Comparison of ENCODE assay signal across 8 cellular contexts in the genomic region with DNA sequence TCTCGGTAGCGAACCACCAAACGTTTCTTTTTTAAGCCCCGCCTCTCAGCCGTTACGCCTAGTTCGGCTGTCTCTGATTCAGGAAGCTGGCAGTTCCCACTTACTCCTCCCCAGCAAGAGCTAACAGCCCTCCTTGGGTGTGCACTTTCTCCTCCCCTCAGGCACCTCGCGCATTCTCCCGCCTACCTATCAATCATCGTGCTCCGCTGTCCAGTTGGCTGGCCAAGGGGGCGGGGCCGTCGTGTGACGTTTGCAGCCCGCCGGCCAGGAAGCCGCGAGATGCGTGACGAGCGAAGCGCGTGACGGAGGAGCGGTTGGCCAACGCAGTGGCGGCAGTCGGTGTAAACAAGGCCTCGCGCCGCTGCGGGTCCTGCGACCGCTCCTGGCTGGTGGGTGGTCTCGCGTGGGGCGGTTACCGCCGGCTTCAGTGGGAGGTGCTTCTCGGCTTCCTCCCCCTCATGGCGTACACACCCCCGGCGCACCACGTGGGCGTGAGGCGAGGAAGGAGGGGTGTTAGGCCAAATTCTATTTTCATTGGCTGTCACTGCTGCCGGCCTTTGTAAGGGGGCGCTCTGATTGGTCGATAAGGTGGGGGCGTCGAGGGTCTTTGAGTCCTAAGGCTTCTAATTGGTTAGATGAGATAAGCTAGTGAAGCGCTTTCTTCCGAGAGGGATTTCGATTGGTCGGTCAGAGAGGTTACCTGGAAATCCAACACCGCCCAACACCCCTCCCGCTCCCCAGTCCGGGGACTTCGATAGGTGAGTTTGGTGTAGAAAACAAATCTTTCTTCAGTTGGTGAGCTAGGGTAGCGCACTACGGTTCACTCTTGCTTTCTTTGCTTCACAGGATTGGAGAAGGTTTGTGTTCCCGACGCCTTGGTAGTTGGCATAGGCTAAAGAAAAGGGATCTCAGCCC. TPM values are rescaled to one million over a fixed set of nuclear protein-coding genes. Genes with fewer than 3 reads are reported as not detected.
DNase-seq lines count a peak whose midpoint lies in the region; ATAC-seq and TF ChIP-seq lines count a peak whose summit lies in the region.

Gene DCAF11, plus strand, starts transcription at position 242 of the 915 bp plus-strand sequence. CDS start 818 bp downstream, outside the sequence.
Gene NRL, minus strand, starts transcription at position 414 of the 915 bp plus-strand sequence. CDS start 32,101 bp downstream, outside the sequence.

- no peaks in the 10 kb centered on the region for H3K27me3 Mint-ChIP-seq in CD4-positive, CD25-positive, alpha-beta regulatory T cell
- H3K27me3 Mint-ChIP-seq in activated CD4-positive, alpha-beta memory T cell treated with anti-CD3 and anti-CD28 coated beads for 36 hours = no peaks in the 10 kb centered on the region

- peak; percentile 85 to 86 for ATAC-seq in CD4-positive, CD25-positive, alpha-beta regulatory T cell (ENCODE audit: low read depth in 2 of 2)
- ATAC-seq in GM19452 (IDR thresholded peaks at IDR 0.05; ENCODE audit: unreplicated experiment) (peak; percentile 84), HG03575 (IDR thresholded peaks at IDR 0.05; ENCODE audit: extremely low read depth, insufficient number of reproducible peaks, low FRiP score, unreplicated experiment) (peak; percentile 52)

- H3K4me3 ChIP-seq in CD4-positive, CD25-positive, alpha-beta regulatory T cell (ENCODE audit: low read depth, low read length) = peak within 1 kb of the TSS; percentile 96
- H3K4me3 ChIP-seq in dorsolateral prefrontal cortex (peak within 1 kb of the TSS; percentile 53 to 100 (median 85)), liver (ENCODE audit: low read depth in 1 of 3, low read length in 3 of 3) (peak within 1 kb of the TSS; percentile 61 to 94 (median 91))

- TF ChIP-seq CTCF in dorsolateral prefrontal cortex (IDR thresholded peaks at IDR 0.05 in 54 of 56, conservative IDR thresholded peaks at IDR 0.05 in 2 of 56; ENCODE audit: low read depth in 1 of 56, partially characterized antibody in 56 of 56) (peak in 15 of 56 donors; percentile 1 to 65 (median 17)), liver (IDR thresholded peaks at IDR 0.05; ENCODE audit: low read depth, low read length, missing input control) (no peak)

- H3K36me3 Mint-ChIP-seq in CD4-positive, CD25-positive, alpha-beta regulatory T cell = peaks cover 27% of the 10 kb centered on the region
- H3K36me3 Mint-ChIP-seq in activated CD4-positive, alpha-beta memory T cell treated with anti-CD3 and anti-CD28 coated beads for 36 hours = peaks cover 33% of the 10 kb centered on the region

- H3K36me3 ChIP-seq in CD4-positive, CD25-positive, alpha-beta regulatory T cell (ENCODE audit: control insufficient read depth, insufficient read depth, low read length) = peaks cover 31% of the 10 kb centered on the region
- H3K36me3 ChIP-seq in liver (ENCODE audit: control insufficient read depth in 4 of 4, insufficient read depth in 3 of 4, low read depth in 1 of 4, low read length in 3 of 4) = peaks cover 7 to 21% (median 19%) of the 10 kb centered on the region in 4 donors

- POLR2A ChIA-PET in activated CD4-positive, alpha-beta memory T cell treated with anti-CD3 and anti-CD28 coated beads for 36 hours (lab: Charles Lee) = interaction anchor here (1.0 to 6.6 kb wide), 21 partner anchors 8 to 794 kb away, joined by 3 to 73 read pairs (median 7); partner anchors contain the start of genes CARMIL3, CBLN3, CHMP4A and CIDEB

- H3K9ac ChIP-seq in liver (ENCODE audit: low read depth in 1 of 2, low read length in 2 of 2) = peak within 1 kb of the TSS; percentile 96 to 97

- CTCF ChIA-PET in activated CD4-positive, alpha-beta memory T cell treated with anti-CD3 and anti-CD28 coated beads for 36 hours (lab: Charles Lee) = interaction anchor here (0.7 to 4.6 kb wide), 18 partner anchors 17 to 1106 kb away, joined by 3 to 33 read pairs (median 4); partner anchors contain the start of genes CIDEB, DHRS4L2, EMC9 and IRF9

- no peaks in the 10 kb centered on the region for H3K9me3 ChIP-seq in CD4-positive, CD25-positive, alpha-beta regulatory T cell (ENCODE audit: control insufficient read depth in 2 of 2, low read length in 2 of 2)
- no peaks in the 10 kb centered on the region for H3K9me3 ChIP-seq in liver (ENCODE audit: control insufficient read depth in 4 of 4, low read length in 3 of 4)

- peak within 1 kb of the TSS; percentile 100 for H3K27ac ChIP-seq in CD4-positive, CD25-positive, alpha-beta regulatory T cell (ENCODE audit: insufficient read depth, low read length, poor library complexity, severe bottlenecking)
- H3K27ac ChIP-seq in dorsolateral prefrontal cortex (peak within 1 kb of the TSS; percentile 93 to 100 (median 99)), liver (ENCODE audit: low read depth in 1 of 2, low read length in 2 of 2) (peak within 1 kb of the TSS; percentile 99 to 100)

- no peaks in the 10 kb centered on the region for H3K27me3 ChIP-seq in CD4-positive, CD25-positive, alpha-beta regulatory T cell (ENCODE audit: control insufficient read depth, insufficient read depth, low read length)
- no peaks in the 10 kb centered on the region for H3K27me3 ChIP-seq in dorsolateral prefrontal cortex
- H3K27me3 ChIP-seq in liver (ENCODE audit: control insufficient read depth in 4 of 4, insufficient read depth in 4 of 4, low read length in 3 of 4) = no peaks in the 10 kb centered on the region

- peak within 1 kb of the TSS; percentile 98 to 100 (median 100) for H3K27ac Mint-ChIP-seq in CD4-positive, CD25-positive, alpha-beta regulatory T cell
- H3K27ac Mint-ChIP-seq in activated CD4-positive, alpha-beta memory T cell treated with anti-CD3 and anti-CD28 coated beads for 36 hours = peak within 1 kb of the TSS; percentile 100

- DNase-seq in CD4-positive, CD25-positive, alpha-beta regulatory T cell = peak; percentile 97 to 100 (median 100)
- DNase-seq in NCI-H82 (lab: John Stamatoyannopoulos, UW) (peak; percentile 99), dorsolateral prefrontal cortex (peak; percentile 95 to 99 (median 98))
- peak; percentile 99 for DNase-seq in activated CD4-positive, alpha-beta memory T cell treated with anti-CD3 and anti-CD28 coated beads for 36 hours
- peak; percentile 97 for DNase-seq in stimulated activated CD4-positive, alpha-beta T cell treated with anti-CD3 and anti-CD28 coated beads, Interleukin-4, amount 100 ng/mL, for 1 hour

- peaks cover 6 to 47% (median 23%) of the 10 kb centered on the region in 4 donors for H3K4me1 Mint-ChIP-seq in CD4-positive, CD25-positive, alpha-beta regulatory T cell
- H3K4me1 Mint-ChIP-seq in activated CD4-positive, alpha-beta memory T cell treated with anti-CD3 and anti-CD28 coated beads for 36 hours (ENCODE audit: low read depth) = peaks cover 24% of the 10 kb centered on the region

- TF ChIP-seq RAD21 in liver (IDR thresholded peaks at IDR 0.05) = peak; percentile 21 to 39

- under 1% methylated on average over 65 of the region's 65 CpGs for WGBS in liver

- no peaks in the 10 kb centered on the region for H3K9me3 Mint-ChIP-seq in CD4-positive, CD25-positive, alpha-beta regulatory T cell
- H3K9me3 Mint-ChIP-seq in activated CD4-positive, alpha-beta memory T cell treated with anti-CD3 and anti-CD28 coated beads for 36 hours = no peaks in the 10 kb centered on the region

- intact Hi-C loops in activated CD4-positive, alpha-beta memory T cell treated with anti-CD3 and anti-CD28 coated beads for 36 hours (cut with micrococcal nuclease) = loop anchor here (1.0 to 2.0 kb wide), 13 partner anchors 20 to 793 kb away; partner anchors contain the start of genes CARMIL3, CHMP4A, EMC9 and GMPR2
- intact Hi-C loops in dorsolateral prefrontal cortex (cut with DNase I) = loop anchor here (2.0 to 5.0 kb wide), 2 partner anchors 32 to 48 kb away; partner anchors contain the start of genes IRF9 (in 2 of the 2), PSME2 (in 1 of the 2) and RNF31 (in 1 of the 2)

- peak within 1 kb of the TSS; percentile 92 to 97 (median 94) for H3K4me3 Mint-ChIP-seq in CD4-positive, CD25-positive, alpha-beta regulatory T cell
- peak within 1 kb of the TSS; percentile 95 for H3K4me3 Mint-ChIP-seq in activated CD4-positive, alpha-beta memory T cell treated with anti-CD3 and anti-CD28 coated beads for 36 hours

- peaks cover 31% of the 10 kb centered on the region for H3K4me1 ChIP-seq in CD4-positive, CD25-positive, alpha-beta regulatory T cell (ENCODE audit: control insufficient read depth, insufficient read depth, low read length, poor library complexity, severe bottlenecking)
- peaks cover 3 to 52% (median 40%) of the 10 kb centered on the region in 4 donors for H3K4me1 ChIP-seq in liver (ENCODE audit: control insufficient read depth in 4 of 4, insufficient read depth in 4 of 4, low read length in 3 of 4)

TF ChIP-seq in liver, 16 proteins besides CTCF, POLR2A, EP300 and RAD21 (continues in another document):
- TF ChIP-seq TAF1 (conservative IDR thresholded peaks at IDR 0.05) = peak; percentile 98
- TF ChIP-seq, protein P1, sequence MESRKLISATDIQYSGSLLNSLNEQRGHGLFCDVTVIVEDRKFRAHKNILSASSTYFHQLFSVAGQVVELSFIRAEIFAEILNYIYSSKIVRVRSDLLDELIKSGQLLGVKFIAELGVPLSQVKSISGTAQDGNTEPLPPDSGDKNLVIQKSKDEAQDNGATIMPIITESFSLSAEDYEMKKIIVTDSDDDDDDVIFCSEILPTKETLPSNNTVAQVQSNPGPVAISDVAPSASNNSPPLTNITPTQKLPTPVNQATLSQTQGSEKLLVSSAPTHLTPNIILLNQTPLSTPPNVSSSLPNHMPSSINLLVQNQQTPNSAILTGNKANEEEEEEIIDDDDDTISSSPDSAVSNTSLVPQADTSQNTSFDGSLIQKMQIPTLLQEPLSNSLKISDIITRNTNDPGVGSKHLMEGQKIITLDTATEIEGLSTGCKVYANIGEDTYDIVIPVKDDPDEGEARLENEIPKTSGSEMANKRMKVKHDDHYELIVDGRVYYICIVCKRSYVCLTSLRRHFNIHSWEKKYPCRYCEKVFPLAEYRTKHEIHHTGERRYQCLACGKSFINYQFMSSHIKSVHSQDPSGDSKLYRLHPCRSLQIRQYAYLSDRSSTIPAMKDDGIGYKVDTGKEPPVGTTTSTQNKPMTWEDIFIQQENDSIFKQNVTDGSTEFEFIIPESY (IDR thresholded peaks at IDR 0.05) = peak; percentile 66
- TF ChIP-seq SP1 (IDR thresholded peaks at IDR 0.05) = peak; percentile 98
- TF ChIP-seq HNF4A (conservative IDR thresholded peaks at IDR 0.05) = peak in 1 of 2 donors; percentile 42
- TF ChIP-seq HNF4G (IDR thresholded peaks at IDR 0.05) = no peak

RNA-seq across cellular contexts. Expression of gene DCAF11, which starts in this region (rescaled TPM):
- total RNA-seq in CD4-positive, CD25-positive, alpha-beta regulatory T cell = 97.8 TPM
- 10 to 100 TPM; 73.4 to 95.7 (median 82.3) TPM for polyA plus RNA-seq in CD4-positive, CD25-positive, alpha-beta regulatory T cell
- total RNA-seq in activated CD4-positive, alpha-beta memory T cell treated with anti-CD3 and anti-CD28 coated beads for 36 hours = 10 to 100 TPM; 85.6 to 91.8 TPM
- 100 to 1,000 TPM in 3 of 120 experiments, 10 to 100 TPM in 117; 58.6 to 104 (median 77.7) TPM for total RNA-seq in dorsolateral prefrontal cortex
- total RNA-seq in liver = 100 to 1,000 TPM; 215 to 312 TPM
- 100 to 1,000 TPM in 1 of 2 donors, 10 to 100 TPM in 1; 30.1 to 119 TPM for polyA plus RNA-seq in liver

RNA-seq across cellular contexts. Expression of gene NRL, which starts in this region (rescaled TPM):
- total RNA-seq in CD4-positive, CD25-positive, alpha-beta regulatory T cell = 2.8 TPM
- 1 to 10 TPM; 1.9 to 2.9 (median 2.1) TPM for polyA plus RNA-seq in CD4-positive, CD25-positive, alpha-beta regulatory T cell
- 1 to 10 TPM; 1.2 to 1.9 TPM for total RNA-seq in activated CD4-positive, alpha-beta memory T cell treated with anti-CD3 and anti-CD28 coated beads for 36 hours
- total RNA-seq in dorsolateral prefrontal cortex (1 to 10 TPM; 1.7 to 6.4 (median 3.6) TPM), liver (1 to 10 TPM; 2.7 to 3.2 TPM)
- 1 to 10 TPM; 1.5 to 2.9 TPM for polyA plus RNA-seq in liver

Comparison
In these comparisons a context has a peak if more than half of its experiments do, and no peak if none do; other contexts are left out.
1. Peak in every context shown above with its lines: DNase-seq, ATAC-seq, H3K4me3 ChIP-seq and H3K27ac ChIP-seq.